ENCODE assay signal across 1 cellular context in genomic region chr1:87956766-87957165, GRCh38.
TF ChIP-seq lines count a peak whose summit lies in the region.

No MANE protein-coding gene starts in this region.

TF ChIP-seq in SK-N-SH treated with all-trans-retinoic acid at 6 μM for 48 hours, 23 proteins besides CTCF, POLR2A, EP300 and RAD21 (continued from another document):
- TF ChIP-seq, protein P1, sequence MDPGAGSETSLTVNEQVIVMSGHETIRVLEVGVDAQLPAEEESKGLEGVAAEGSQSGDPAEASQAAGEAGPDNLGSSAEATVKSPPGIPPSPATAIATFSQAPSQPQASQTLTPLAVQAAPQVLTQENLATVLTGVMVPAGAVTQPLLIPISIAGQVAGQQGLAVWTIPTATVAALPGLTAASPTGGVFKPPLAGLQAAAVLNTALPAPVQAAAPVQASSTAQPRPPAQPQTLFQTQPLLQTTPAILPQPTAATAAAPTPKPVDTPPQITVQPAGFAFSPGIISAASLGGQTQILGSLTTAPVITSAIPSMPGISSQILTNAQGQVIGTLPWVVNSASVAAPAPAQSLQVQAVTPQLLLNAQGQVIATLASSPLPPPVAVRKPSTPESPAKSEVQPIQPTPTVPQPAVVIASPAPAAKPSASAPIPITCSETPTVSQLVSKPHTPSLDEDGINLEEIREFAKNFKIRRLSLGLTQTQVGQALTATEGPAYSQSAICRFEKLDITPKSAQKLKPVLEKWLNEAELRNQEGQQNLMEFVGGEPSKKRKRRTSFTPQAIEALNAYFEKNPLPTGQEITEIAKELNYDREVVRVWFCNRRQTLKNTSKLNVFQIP (CRISPR knock-in tag; IDR thresholded peaks at IDR 0.05; ENCODE audit: borderline replicate concordance, low read depth): no peak
- TF ChIP-seq, protein P2, sequence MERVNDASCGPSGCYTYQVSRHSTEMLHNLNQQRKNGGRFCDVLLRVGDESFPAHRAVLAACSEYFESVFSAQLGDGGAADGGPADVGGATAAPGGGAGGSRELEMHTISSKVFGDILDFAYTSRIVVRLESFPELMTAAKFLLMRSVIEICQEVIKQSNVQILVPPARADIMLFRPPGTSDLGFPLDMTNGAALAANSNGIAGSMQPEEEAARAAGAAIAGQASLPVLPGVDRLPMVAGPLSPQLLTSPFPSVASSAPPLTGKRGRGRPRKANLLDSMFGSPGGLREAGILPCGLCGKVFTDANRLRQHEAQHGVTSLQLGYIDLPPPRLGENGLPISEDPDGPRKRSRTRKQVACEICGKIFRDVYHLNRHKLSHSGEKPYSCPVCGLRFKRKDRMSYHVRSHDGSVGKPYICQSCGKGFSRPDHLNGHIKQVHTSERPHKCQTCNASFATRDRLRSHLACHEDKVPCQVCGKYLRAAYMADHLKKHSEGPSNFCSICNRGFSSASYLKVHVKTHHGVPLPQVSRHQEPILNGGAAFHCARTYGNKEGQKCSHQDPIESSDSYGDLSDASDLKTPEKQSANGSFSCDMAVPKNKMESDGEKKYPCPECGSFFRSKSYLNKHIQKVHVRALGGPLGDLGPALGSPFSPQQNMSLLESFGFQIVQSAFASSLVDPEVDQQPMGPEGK (CRISPR knock-in tag; IDR thresholded peaks at IDR 0.05; ENCODE audit: borderline replicate concordance): no peak
- TF ChIP-seq PPARA (CRISPR knock-in tag; IDR thresholded peaks at IDR 0.05; ENCODE audit: borderline replicate concordance) (no peak), BACH2 (CRISPR knock-in tag; IDR thresholded peaks at IDR 0.05; ENCODE audit: borderline replicate concordance) (no peak), ZC3H10 (CRISPR knock-in tag; IDR thresholded peaks at IDR 0.05) (no peak)
